Comparison of ENCODE assay signal across 9 cellular contexts in genomic region chr14:22265319-22266140, GRCh38.
DNase-seq lines count a peak whose midpoint lies in the region; ATAC-seq and TF ChIP-seq lines count a peak whose summit lies in the region.
"Had no signal": no experiment of that assay in that cellular context is flagged by ENCODE, and none has a peak within 500 bp of the region (broad histone marks: within the 10 kb centered on the region; RNA-seq: fewer than 3 reads in every experiment).

No MANE protein-coding gene starts in this region.

- H3K36me3 ChIP-seq in RWPE2 (ENCODE audit: low read depth), result no peaks in the 10 kb centered on the region
- H3K36me3 ChIP-seq in upper lobe of right lung, result no peaks in the 10 kb centered on the region

- no peak overlapping the region for H3K27ac Mint-ChIP-seq in stimulated activated memory B cell treated with anti-CD40 and anti-IgM and Interleukin-4, amounts not matched to agents 10 μg/mL and 1 μg/mL and 100 μg/mL, for 72 hours

- peak overlapping the region; percentile 72 for H3K27ac ChIP-seq in RWPE2 (ENCODE audit: poor library complexity, severe bottlenecking)
- H3K27ac ChIP-seq in upper lobe of right lung, result no peak overlapping the region

- H3K4me1 ChIP-seq in RWPE2 (ENCODE audit: insufficient read depth, poor library complexity, severe bottlenecking) (peaks cover 54% of the 10 kb centered on the region), upper lobe of right lung (no peaks in the 10 kb centered on the region)

- H3K4me3 ChIP-seq in RWPE2 (ENCODE audit: severe bottlenecking) (no peak overlapping the region), fibroblast of villous mesenchyme (ENCODE audit: low read depth, low read length) (no peak overlapping the region), upper lobe of right lung (no peak overlapping the region)

- no peak overlapping the region for H3K4me3 Mint-ChIP-seq in stimulated activated memory B cell treated with anti-CD40 and anti-IgM and Interleukin-4, amounts not matched to agents 10 μg/mL and 1 μg/mL and 100 μg/mL, for 72 hours

- H3K9me3 ChIP-seq in RWPE2 (ENCODE audit: severe bottlenecking) (no peaks in the 10 kb centered on the region), upper lobe of right lung (no peaks in the 10 kb centered on the region)

- TF ChIP-seq CTCF in RWPE2 (IDR thresholded peaks at IDR 0.05; ENCODE audit: poor library complexity, severe bottlenecking) (peak; percentile 68), fibroblast of villous mesenchyme (IDR thresholded peaks at IDR 0.05; ENCODE audit: insufficient read depth, low read depth, low read length) (no peak), upper lobe of right lung (IDR thresholded peaks at IDR 0.05) (peak; percentile 11)

- peak; percentile 45 for ATAC-seq in left ventricle myocardium superior
- ATAC-seq in RWPE2 (ENCODE audit: low read depth), result peak; percentile 57; the same call in 2 of the 3 replicates
- ATAC-seq in upper lobe of right lung, result peak; percentile 60
- ATAC-seq in stimulated activated memory B cell treated with anti-CD40 and anti-IgM and Interleukin-4, amounts not matched to agents 10 μg/mL and 1 μg/mL and 100 μg/mL, for 72 hours, result no peak

- peaks cover 69% of the 10 kb centered on the region for H3K27me3 Mint-ChIP-seq in stimulated activated memory B cell treated with anti-CD40 and anti-IgM and Interleukin-4, amounts not matched to agents 10 μg/mL and 1 μg/mL and 100 μg/mL, for 72 hours

- no peaks in the 10 kb centered on the region for H3K27me3 ChIP-seq in RWPE2 (ENCODE audit: insufficient read depth, poor library complexity, severe bottlenecking)
- H3K27me3 ChIP-seq in upper lobe of right lung, result no peaks in the 10 kb centered on the region

- DNase-seq in left ventricle myocardium superior (no peak), cardiac septum (ENCODE audit: low spot score) (no peak), RWPE2 (ENCODE audit: low spot score) (no peak), fibroblast of villous mesenchyme (ENCODE audit: low read depth) (peak; percentile 28), upper lobe of right lung (no peak), globus pallidus (ENCODE audit: low spot score) (no peak), activated gamma-delta T cell treated with Interleukin-2 at 50 U/mL for 16 hours (no peak)
- DNase-seq: NCI-H1048 had no signal

- intact Hi-C loops in left ventricle myocardium superior (cut with micrococcal nuclease), result no loop called here
- intact Hi-C loops in cardiac septum (cut with DNase I), result no loop called here
- intact Hi-C loops in upper lobe of right lung (cut with DNase I), result no loop called here

- H3K4me1 Mint-ChIP-seq in stimulated activated memory B cell treated with anti-CD40 and anti-IgM and Interleukin-4, amounts not matched to agents 10 μg/mL and 1 μg/mL and 100 μg/mL, for 72 hours, result peaks cover 8% of the 10 kb centered on the region

- H3K9me3 Mint-ChIP-seq in stimulated activated memory B cell treated with anti-CD40 and anti-IgM and Interleukin-4, amounts not matched to agents 10 μg/mL and 1 μg/mL and 100 μg/mL, for 72 hours, result no peaks in the 10 kb centered on the region

- no peaks in the 10 kb centered on the region for H3K36me3 Mint-ChIP-seq in stimulated activated memory B cell treated with anti-CD40 and anti-IgM and Interleukin-4, amounts not matched to agents 10 μg/mL and 1 μg/mL and 100 μg/mL, for 72 hours
